In genomic region chr5:154260224-154260859, GRCh38 we compare ENCODE assay signal across 18 cellular contexts.
A peak's percentile ranks its signal among the peaks of the same experiment; 100 is the strongest.
DNase-seq lines count a peak whose midpoint lies in the region; ATAC-seq and TF ChIP-seq lines count a peak whose summit lies in the region.
"Had no signal": no experiment of that assay in that cellular context is flagged by ENCODE, and none has a peak within 500 bp of the region (broad histone marks: within the 10 kb centered on the region; RNA-seq: fewer than 3 reads in every experiment).

No MANE protein-coding gene starts in this region.

- H3K14ac ChIP-seq in neuronal stem cell (ENCODE audit: low read length): no peak overlapping the region

- no peaks in the 10 kb centered on the region for H3K27me3 Mint-ChIP-seq in endodermal cell (ENCODE audit: insufficient read depth)
- H3K27me3 Mint-ChIP-seq: activated CD8-positive, alpha-beta memory T cell treated with anti-CD3 and anti-CD28 coated beads, Interleukin-2, amount 10 ng/mL, durations not matched to agents 7 days and 5 days had no signal

- H3K36me3 ChIP-seq in SJCRH30 (0 out of 2 replicates have a peak, but pooled peaks cover 2% of the 10 kb centered on the region), endodermal cell (ENCODE audit: control insufficient read depth, insufficient read depth, low read length) (peaks cover 8% of the 10 kb centered on the region), neuronal stem cell (replicated peaks in 1 of 2; ENCODE audit: control insufficient read depth in 2 of 2, insufficient read depth in 2 of 2, low read length in 2 of 2) (no peaks in the 10 kb centered on the region)

- H3K27ac ChIP-seq in SJCRH30 (peak overlapping the region; percentile 27), endodermal cell (ENCODE audit: low read depth, low read length) (no peak overlapping the region), neuronal stem cell (replicated peaks; ENCODE audit: low read length) (no peak overlapping the region)
- H3K27ac ChIP-seq: foreskin keratinocyte had no signal

- H3K9ac ChIP-seq in endodermal cell (ENCODE audit: extremely low read depth, low read length, poor library complexity, severe bottlenecking) (no peak overlapping the region), neuronal stem cell (ENCODE audit: low read depth, low read length, poor library complexity) (no peak overlapping the region)

- H2BK120ac ChIP-seq in neuronal stem cell (ENCODE audit: low read depth, low read length): no peak overlapping the region

- no peak overlapping the region for H2AFZ ChIP-seq in neuronal stem cell (ENCODE audit: low read length)

- peak overlapping the region; percentile 19 for H3K4me2 ChIP-seq in neuronal stem cell (ENCODE audit: insufficient read depth, low read length, poor library complexity, severe bottlenecking)

- H3K9me3 ChIP-seq in SJCRH30 (replicated peaks) (no peaks in the 10 kb centered on the region; the same call in 1 of the 2 replicates), endodermal cell (ENCODE audit: control insufficient read depth, low read length) (peaks cover 7% of the 10 kb centered on the region), neuronal stem cell (replicated peaks in 1 of 2; ENCODE audit: control insufficient read depth in 2 of 2, insufficient read depth in 1 of 2, low read depth in 1 of 2, low read length in 2 of 2) (no peaks in the 10 kb centered on the region)

- H4K91ac ChIP-seq in neuronal stem cell (ENCODE audit: low read depth, low read length, poor library complexity): no peak overlapping the region

- H2AK5ac ChIP-seq in neuronal stem cell (ENCODE audit: low read depth, low read length): no peak overlapping the region

- H3K23ac ChIP-seq in neuronal stem cell (ENCODE audit: low read depth, low read length, poor library complexity): no peak overlapping the region

- DNase-seq in EH (ENCODE audit: low read depth) (peak; percentile 39), SJCRH30 (peak; percentile 27 to 57), endodermal cell (no peak), neuronal stem cell (ENCODE audit: low spot score) (peak; percentile 57), pons (ENCODE audit: low spot score) (no peak)
- DNase-seq in stimulated activated CD4-positive, alpha-beta T cell treated with anti-CD3 and anti-CD28 coated beads, Interleukin-4, amount 100 ng/mL, for 24 hours: no peak
- DNase-seq in activated CD4-positive, CD25-positive, alpha-beta regulatory T cell treated with anti-CD3 and anti-CD28 coated beads, Interleukin-2, amount 50 U/mL, for 72 hours: no peak
- DNase-seq: activated CD8-positive, alpha-beta memory T cell treated with anti-CD3 and anti-CD28 coated beads, Interleukin-2, amount 10 ng/mL, durations not matched to agents 7 days and 5 days; foreskin keratinocyte; left cardiac atrium; NCI-H2081; NCI-H510A treated with DMSO at 0.1 percent for 48 hours; SHP77 treated with DMSO at 0.1 percent for 48 hours had no signal

- no peak overlapping the region for H2BK12ac ChIP-seq in neuronal stem cell (ENCODE audit: low read length)

- no peak overlapping the region for H3K4me3 Mint-ChIP-seq in endodermal cell
- H3K4me3 Mint-ChIP-seq: activated CD8-positive, alpha-beta memory T cell treated with anti-CD3 and anti-CD28 coated beads, Interleukin-2, amount 10 ng/mL, durations not matched to agents 7 days and 5 days had no signal

- H3K4me3 ChIP-seq in SJCRH30 (no peak overlapping the region), endodermal cell (ENCODE audit: low read length) (no peak overlapping the region), neuronal stem cell (ENCODE audit: low read length in 2 of 2) (no peak overlapping the region)

- H3K4ac ChIP-seq in neuronal stem cell (ENCODE audit: low read length): no peak overlapping the region

- no peak overlapping the region for H2BK15ac ChIP-seq in neuronal stem cell (ENCODE audit: low read length)

- H3K27me3 ChIP-seq in SJCRH30: no peaks in the 10 kb centered on the region
- H3K27me3 ChIP-seq in endodermal cell (ENCODE audit: control insufficient read depth, insufficient read depth, low read length, poor library complexity, severe bottlenecking): no peaks in the 10 kb centered on the region
- no peaks in the 10 kb centered on the region for H3K27me3 ChIP-seq in neuronal stem cell (ENCODE audit: control insufficient read depth in 3 of 3, insufficient read depth in 3 of 3, low read depth in 1 of 3, low read length in 3 of 3)
- H3K27me3 ChIP-seq: foreskin keratinocyte had no signal

- no peak overlapping the region for H4K8ac ChIP-seq in neuronal stem cell (ENCODE audit: low read depth, low read length)

- peaks cover 10% of the 10 kb centered on the region for H3K9me3 Mint-ChIP-seq in endodermal cell
- H3K9me3 Mint-ChIP-seq: activated T-helper 2 cell treated with anti-CD3 and anti-CD28 coated beads, Interferon-gamma antibody, Interleukin-2, Interleukin-4, amounts not matched to agents 10 μg/mL and 5 μg/mL and 100 μg/mL, durations not matched to agents 14 hours and 24 hours and 36 hours had no signal

- peaks cover 15% of the 10 kb centered on the region for H3K36me3 Mint-ChIP-seq in endodermal cell (ENCODE audit: low read depth)

- ATAC-seq in GM19351 (IDR thresholded peaks at IDR 0.05; ENCODE audit: unreplicated experiment): no peak
- ATAC-seq: activated CD4-positive, CD25-positive, alpha-beta regulatory T cell treated with anti-CD3 and anti-CD28 coated beads, Interleukin-2, amount 50 U/mL, for 24 hours; activated CD8-positive, alpha-beta memory T cell treated with anti-CD3 and anti-CD28 coated beads, Interleukin-2, amount 10 ng/mL, durations not matched to agents 7 days and 5 days; foreskin keratinocyte; HCT116; sciatic nerve had no signal

- H3K4me1 ChIP-seq in SJCRH30 (peaks cover 38% of the 10 kb centered on the region), endodermal cell (ENCODE audit: control insufficient read depth, insufficient read depth, low read length) (peaks cover 16% of the 10 kb centered on the region), neuronal stem cell (ENCODE audit: control insufficient read depth in 2 of 2, insufficient read depth in 1 of 2, low read depth in 1 of 2, low read length in 2 of 2) (peaks cover 25 to 53% of the 10 kb centered on the region in 2 donors)
- H3K4me1 ChIP-seq: foreskin keratinocyte had no signal

- H3K18ac ChIP-seq in neuronal stem cell (ENCODE audit: low read length): no peak overlapping the region

- H3K27ac Mint-ChIP-seq in endodermal cell: peak overlapping the region; percentile 49
- H3K27ac Mint-ChIP-seq: activated CD8-positive, alpha-beta memory T cell treated with anti-CD3 and anti-CD28 coated beads, Interleukin-2, amount 10 ng/mL, durations not matched to agents 7 days and 5 days; activated T-helper 2 cell treated with anti-CD3 and anti-CD28 coated beads, Interferon-gamma antibody, Interleukin-2, Interleukin-4, amounts not matched to agents 10 μg/mL and 5 μg/mL and 100 μg/mL, durations not matched to agents 14 hours and 24 hours and 36 hours had no signal

- peaks cover 31% of the 10 kb centered on the region for H3K4me1 Mint-ChIP-seq in endodermal cell

- H3K79me1 ChIP-seq in neuronal stem cell (ENCODE audit: low read depth, low read length): no peaks in the 10 kb centered on the region

- no peak for TF ChIP-seq CTCF in endodermal cell (conservative IDR thresholded peaks at IDR 0.05)

- WGBS in endodermal cell (ENCODE audit: insufficient coverage in 1 of 2, insufficient read length in 1 of 2), 2 experiments: 30 to 55% methylated on average over 3 to 5 of the region's 5 CpGs
- no CpG with 5 or more reads among the region's 5 CpGs for WGBS in neuronal stem cell (ENCODE audit: extremely low coverage in 2 of 2, insufficient read length in 2 of 2, insufficient replicate concordance in 1 of 2), 2 donors

- no peak overlapping the region for H2BK5ac ChIP-seq in neuronal stem cell (ENCODE audit: low read length)

Comparison
In these comparisons a context has a peak if more than half of its experiments do, and no peak if none do; other contexts are left out.
1. DNase-seq: peak in EH (single experiment), SJCRH30 (2 of 2) and neuronal stem cell (single experiment); none in endodermal cell (single experiment), pons (single experiment), stimulated activated CD4-positive, alpha-beta T cell treated with anti-CD3 and anti-CD28 coated beads, Interleukin-4, amount 100 ng/mL, for 24 hours (single experiment) and activated CD4-positive, CD25-positive, alpha-beta regulatory T cell treated with anti-CD3 and anti-CD28 coated beads, Interleukin-2, amount 50 U/mL, for 72 hours (single experiment).